8 cellular contexts compared by ENCODE assay signal in genomic region chr1:173420330-173420806, GRCh38. TPM values are rescaled to one million over a fixed set of nuclear protein-coding genes. Genes with fewer than 3 reads are reported as not detected.
DNase-seq lines count a peak whose midpoint lies in the region; ATAC-seq, FAIRE-seq and TF ChIP-seq lines count a peak whose summit lies in the region.

No MANE protein-coding gene starts in this region.

- H3K36me3 ChIP-seq in hepatocyte (replicated peaks; ENCODE audit: insufficient read depth, low read depth) (no peaks in the 10 kb centered on the region), skeletal muscle satellite cell (ENCODE audit: insufficient read depth, low read length) (peaks cover 4% of the 10 kb centered on the region)

- ATAC-seq in GM19035 (IDR thresholded peaks at IDR 0.05; ENCODE audit: unreplicated experiment), result no peak

- H3K4me3 ChIP-seq in hepatocyte (no peak overlapping the region), skeletal muscle satellite cell (ENCODE audit: low read length) (no peak overlapping the region)

- H2AFZ ChIP-seq in hepatocyte, result peak overlapping the region; percentile 13

- 20% methylated on average over 7 of the region's 7 CpGs for WGBS in hepatocyte (ENCODE audit: low lambda C conversion rate, missing lambda C conversion rate)

- H3K9me3 ChIP-seq in hepatocyte (ENCODE audit: low read depth), result no peaks in the 10 kb centered on the region
- H3K9me3 ChIP-seq in skeletal muscle satellite cell (replicated peaks; ENCODE audit: low read length), result no peaks in the 10 kb centered on the region

- no peaks in the 10 kb centered on the region for H4K20me1 ChIP-seq in hepatocyte (ENCODE audit: insufficient read depth, poor library complexity, severe bottlenecking)

- no peak overlapping the region for H3K27ac ChIP-seq in 22Rv1
- H3K27ac ChIP-seq in hepatocyte, result no peak overlapping the region

- H3K4me1 ChIP-seq in hepatocyte (ENCODE audit: insufficient read depth) (no peaks in the 10 kb centered on the region), skeletal muscle satellite cell (ENCODE audit: control insufficient read depth, insufficient read depth, low read length) (peaks cover 8% of the 10 kb centered on the region)

- peak; percentile 92 for TF ChIP-seq CTCF in 22Rv1 (IDR thresholded peaks at IDR 0.05)
- peak; percentile 91 for TF ChIP-seq CTCF in hepatocyte (IDR thresholded peaks at IDR 0.05; ENCODE audit: poor library complexity)

- no peak overlapping the region for H3K4me2 ChIP-seq in hepatocyte
- H3K4me2 ChIP-seq in skeletal muscle satellite cell (ENCODE audit: low read length), result peak overlapping the region; percentile 57

- H3K79me2 ChIP-seq in hepatocyte, result no peaks in the 10 kb centered on the region

- peak overlapping the region; percentile 6 for H3K9ac ChIP-seq in skeletal muscle satellite cell (ENCODE audit: low read depth, low read length)

- no peak for TF ChIP-seq POLR2A in GM12892 (IDR thresholded peaks at IDR 0.05; ENCODE audit: low read depth, low read length)

- FAIRE-seq in GM12892 (lab: Jason Lieb, UNC), result peak; percentile 67

- H3K27me3 ChIP-seq in hepatocyte, result no peaks in the 10 kb centered on the region
- no peaks in the 10 kb centered on the region for H3K27me3 ChIP-seq in skeletal muscle satellite cell (ENCODE audit: control insufficient read depth, insufficient read depth, low read length)

- no peaks in the 10 kb centered on the region for H3K9me2 ChIP-seq in hepatocyte (replicated peaks; ENCODE audit: insufficient read depth)

- DNase-seq in GM12892 (ENCODE audit: insufficient read length), result no peak
- DNase-seq in NCI-H146 treated with DMSO at 0.1 percent for 48 hours (lab: John Stamatoyannopoulos, UW; ENCODE audit: unreplicated experiment), result peak; percentile 4
- peak; percentile 2 to 64 for DNase-seq in SW 1271 (lab: John Stamatoyannopoulos, UW)
- peak in 30 of 58 donors; percentile 1 to 59 (median 16) for DNase-seq in anterior cingulate cortex (lab: John Stamatoyannopoulos, UW)
- DNase-seq in hepatocyte (ENCODE audit: low spot score), result peak; percentile 88

RNA-seq across cellular contexts. Expression of gene PRDX6, which starts 56.8 kb away (rescaled TPM):
- polyA plus RNA-seq in GM12892 (2012; ENCODE audit: missing spikeins), result 108 TPM
- 350 and 371 TPM in 2 replicates for total RNA-seq in hepatocyte
- 400 and 401 TPM in 2 replicates for polyA plus RNA-seq in hepatocyte
- total RNA-seq in skeletal muscle satellite cell (2012; rRNA removed), result 231 and 249 TPM in 2 replicates
